10 cellular contexts compared by ENCODE assay signal in the genomic region with DNA sequence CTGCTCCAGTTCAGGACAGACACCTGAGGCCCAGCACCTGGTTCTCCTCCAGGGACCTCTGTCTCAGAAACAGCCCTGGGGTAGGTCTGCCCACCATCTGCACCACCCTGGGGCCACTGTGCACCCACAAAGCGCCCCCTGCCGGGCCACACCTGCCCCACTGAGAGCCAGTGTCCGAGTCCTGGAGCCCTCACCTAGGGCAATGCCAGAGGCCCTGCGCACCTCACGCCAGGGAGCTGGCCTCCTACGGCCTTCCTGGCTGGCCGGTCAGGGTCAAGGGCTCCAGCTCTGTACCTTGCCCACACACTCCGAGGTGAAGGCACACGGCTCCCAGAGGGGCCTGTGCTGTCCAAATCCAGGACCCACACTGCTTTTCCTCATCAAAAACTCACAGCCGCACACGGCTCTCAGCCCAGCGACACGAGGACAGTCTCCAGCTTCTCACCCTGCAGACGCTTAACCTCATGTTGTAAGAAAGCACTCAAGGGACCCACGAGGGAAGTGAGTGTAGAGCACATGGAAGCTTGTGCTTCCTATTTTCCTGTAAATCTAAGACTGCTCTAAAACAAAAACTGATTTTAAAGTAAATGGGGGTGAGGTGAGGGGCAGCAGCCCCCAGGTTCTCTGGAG. TPM values are rescaled to one million over a fixed set of nuclear protein-coding genes. Genes with fewer than 3 reads are reported as not detected.
DNase-seq lines count a peak whose midpoint lies in the region; ATAC-seq and TF ChIP-seq lines count a peak whose summit lies in the region.
"Had no signal": no experiment of that assay in that cellular context is flagged by ENCODE, and none has a peak within 500 bp of the region (broad histone marks: within the 10 kb centered on the region; RNA-seq: fewer than 3 reads in every experiment).

No MANE protein-coding gene starts in this region.

- H3K9me3 ChIP-seq in body of pancreas: no peaks in the 10 kb centered on the region
- H3K9me3 ChIP-seq in naive thymus-derived CD4-positive, alpha-beta T cell (ENCODE audit: control insufficient read depth in 2 of 3, low read length in 3 of 3): no peaks in the 10 kb centered on the region

- DNase-seq in body of pancreas (peak in 2 of 4 donors; percentile 29 to 40), AG08395 (ENCODE audit: low spot score) (no peak), cerebellum (ENCODE audit: low spot score) (no peak)
- no peak for DNase-seq in naive thymus-derived CD4-positive, alpha-beta T cell
- DNase-seq: activated CD4-positive, CD25-positive, alpha-beta regulatory T cell; stimulated activated CD4-positive, alpha-beta T cell treated with anti-CD3 and anti-CD28 coated beads, Interleukin-15, amount 100 ng/mL, for 24 hours had no signal

- no peak for TF ChIP-seq CTCF in C4-2B (conservative IDR thresholded peaks at IDR 0.05)
- peak; percentile 52; the same call in 1 of the 2 replicates for TF ChIP-seq CTCF in GM12875 (IDR thresholded peaks at IDR 0.05; ENCODE audit: borderline replicate concordance, insufficient read depth, low read depth, low read length)
- peak in 2 of 7 experiments; percentile 15 to 16 for TF ChIP-seq CTCF in body of pancreas (IDR thresholded peaks at IDR 0.05)

- CTCF ChIA-PET in naive thymus-derived CD4-positive, alpha-beta T cell (lab: Charles Lee): no interaction called here

- H3K27ac Mint-ChIP-seq in naive thymus-derived CD4-positive, alpha-beta T cell: peak overlapping the region in 6 of 9 donors; percentile 12 to 79 (median 29)

- no peak for TF ChIP-seq POLR2A in body of pancreas (IDR thresholded peaks at IDR 0.05)

- H3K27me3 ChIP-seq in body of pancreas: no peaks in the 10 kb centered on the region
- H3K27me3 ChIP-seq in naive thymus-derived CD4-positive, alpha-beta T cell (ENCODE audit: control insufficient read depth in 2 of 2, insufficient read depth in 2 of 2, low read length in 2 of 2): no peaks in the 10 kb centered on the region

- intact Hi-C loops in body of pancreas (cut with DNase I): no loop called here
- intact Hi-C loops in naive thymus-derived CD4-positive, alpha-beta T cell (cut with micrococcal nuclease): no loop called here

- H3K27ac ChIP-seq in C4-2B (peak overlapping the region; percentile 98), body of pancreas (peak overlapping the region; percentile 2 to 97 (median 70))
- peak overlapping the region; percentile 37 for H3K27ac ChIP-seq in naive thymus-derived CD4-positive, alpha-beta T cell (ENCODE audit: low read depth, low read length)

- POLR2A ChIA-PET in naive thymus-derived CD4-positive, alpha-beta T cell (lab: Charles Lee): no interaction called here

- H3K36me3 ChIP-seq in body of pancreas (replicated peaks in 1 of 2; ENCODE audit: insufficient read depth in 1 of 2, low read depth in 2 of 2): peaks cover 5 to 7% of the 10 kb centered on the region in 2 donors
- H3K36me3 ChIP-seq in naive thymus-derived CD4-positive, alpha-beta T cell (ENCODE audit: control insufficient read depth in 2 of 3, insufficient read depth in 3 of 3, low read length in 3 of 3): peaks cover 0 to 29% (median 5%) of the 10 kb centered on the region in 3 experiments

- H3K4me3 ChIP-seq in GM12875 (ENCODE audit: low read depth, low read length): no peak overlapping the region
- no peak overlapping the region for H3K4me3 ChIP-seq in body of pancreas
- H3K4me3 ChIP-seq in naive thymus-derived CD4-positive, alpha-beta T cell (ENCODE audit: low read length): no peak overlapping the region

- H3K4me3 Mint-ChIP-seq in naive thymus-derived CD4-positive, alpha-beta T cell: peak overlapping the region in 7 of 10 donors; percentile 4 to 91 (median 39)

- no peaks in the 10 kb centered on the region for H3K27me3 Mint-ChIP-seq in naive thymus-derived CD4-positive, alpha-beta T cell

- H3K4me1 ChIP-seq in body of pancreas: peaks cover 71% of the 10 kb centered on the region
- peaks cover 35 to 46% of the 10 kb centered on the region in 2 donors for H3K4me1 ChIP-seq in naive thymus-derived CD4-positive, alpha-beta T cell (ENCODE audit: control insufficient read depth in 2 of 2, insufficient read depth in 2 of 2, low read length in 2 of 2)

- peaks cover 27 to 67% (median 42%) of the 10 kb centered on the region in 7 donors for H3K4me1 Mint-ChIP-seq in naive thymus-derived CD4-positive, alpha-beta T cell

- ATAC-seq in body of pancreas (no peak), GM19324 (IDR thresholded peaks at IDR 0.05; ENCODE audit: low FRiP score, unreplicated experiment) (no peak), GM18870 (IDR thresholded peaks at IDR 0.05; ENCODE audit: unreplicated experiment) (no peak)
- ATAC-seq in naive thymus-derived CD4-positive, alpha-beta T cell: no peak

- peaks cover 0 to 1% (median 0%) of the 10 kb centered on the region in 11 donors for H3K9me3 Mint-ChIP-seq in naive thymus-derived CD4-positive, alpha-beta T cell

- peaks cover 0 to 9% (median 0%) of the 10 kb centered on the region in 5 donors for H3K36me3 Mint-ChIP-seq in naive thymus-derived CD4-positive, alpha-beta T cell

- WGBS in body of pancreas, 2 donors: 39 to 54% methylated on average over 8 to 14 of the region's 15 CpGs

RNA-seq across cellular contexts. Expression of gene CTBP1, which starts 5.4 kb away (rescaled TPM):
- 100 to 1,000 TPM; 148 to 458 TPM for total RNA-seq in body of pancreas
- 100 to 1,000 TPM; 177 to 233 (median 200) TPM for total RNA-seq in naive thymus-derived CD4-positive, alpha-beta T cell
- polyA plus RNA-seq in naive thymus-derived CD4-positive, alpha-beta T cell: 10 to 100 TPM; 57.2 to 79.2 TPM
- total RNA-seq in cerebellum: 163 TPM

RNA-seq across cellular contexts. Expression of gene MAEA, which starts 46.1 kb away (rescaled TPM):
- total RNA-seq in body of pancreas: 10 to 100 TPM; 68.7 to 88.0 TPM
- 10 to 100 TPM; 56.2 to 92.2 (median 79.4) TPM for total RNA-seq in naive thymus-derived CD4-positive, alpha-beta T cell
- 10 to 100 TPM; 45.3 to 88.5 TPM for polyA plus RNA-seq in naive thymus-derived CD4-positive, alpha-beta T cell
- total RNA-seq in cerebellum: 29.5 TPM

Comparison
In these comparisons a context has a peak if more than half of its experiments do, and no peak if none do; other contexts are left out.
1. H3K27ac ChIP-seq: peak in every context shown above with its lines; median percentile 98 in C4-2B; 70 in body of pancreas; 37 in naive thymus-derived CD4-positive, alpha-beta T cell.